In the genomic region with DNA sequence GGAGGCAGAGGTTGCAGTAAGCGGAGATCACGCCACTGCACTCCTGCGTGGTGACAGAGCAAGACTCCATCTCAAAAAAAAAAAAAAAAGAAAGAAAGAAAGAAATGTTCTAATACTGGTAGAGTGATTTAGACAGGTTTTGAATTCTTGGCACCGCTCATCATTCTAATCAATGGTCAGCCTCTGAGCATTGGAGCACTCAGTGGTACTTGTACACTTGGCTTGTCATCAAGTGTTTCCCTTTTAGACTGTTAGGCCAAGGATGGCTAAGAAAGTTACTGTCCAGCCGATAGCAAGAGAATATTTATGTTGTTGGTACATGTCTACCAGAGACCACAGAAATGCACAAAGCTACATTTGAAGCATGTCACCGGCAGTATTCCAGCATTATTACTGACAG, we compare ENCODE assay signal across 34 cellular contexts.
"Had no signal": no experiment of that assay in that cellular context is flagged by ENCODE, and none has a peak within 500 bp of the region (broad histone marks: within the 10 kb centered on the region; RNA-seq: fewer than 3 reads in every experiment).

No MANE protein-coding gene starts in this region.

- H3K4me3 ChIP-seq: adrenal gland, body of pancreas, breast epithelium had no signal

- H3K27me3 ChIP-seq: adrenal gland, body of pancreas, brain microvascular endothelial cell, breast epithelium had no signal

- H3K9me3 ChIP-seq: adrenal gland, body of pancreas, breast epithelium had no signal

- H3K27ac ChIP-seq: adrenal gland, body of pancreas, brain microvascular endothelial cell, breast epithelium, VCaP had no signal

- H3K4me1 ChIP-seq: adrenal gland, body of pancreas, breast epithelium had no signal

- DNase-seq: activated B cell treated with CpG ODN at 0.5 μM for 24 hours; activated CD4-positive, alpha-beta memory T cell treated with anti-CD3 and anti-CD28 coated beads for 36 hours; activated CD4-positive, alpha-beta T cell treated with anti-CD3 and anti-CD28 coated beads for 4 hours; activated CD4-positive, alpha-beta T cell treated with anti-CD3 and anti-CD28 coated beads, Interleukin-2, amount 10 ng/mL, durations not matched to agents 24 days and 14 days; activated CD4-positive, alpha-beta T cell treated with anti-CD3 and anti-CD28 coated beads, Interleukin-2, amount 50 U/mL, for 1 hour; activated CD4-positive, alpha-beta T cell treated with anti-CD3 and anti-CD28 coated beads, Interleukin-2, amount 50 U/mL, for 4 hours; activated CD4-positive, CD25-positive, alpha-beta regulatory T cell treated with anti-CD3 and anti-CD28 coated beads, Interleukin-2, amount 50 U/mL, for 72 hours; activated CD8-positive, alpha-beta memory T cell treated with anti-CD3 and anti-CD28 coated beads, Interleukin-2, amount 50 U/mL, for 4 hours; activated CD8-positive, alpha-beta T cell treated with anti-CD3 and anti-CD28 coated beads for 36 hours; activated effector memory CD4-positive, alpha-beta T cell treated with anti-CD3 and anti-CD28 coated beads, Interleukin-2, amount 50 U/mL, for 16 hours; activated gamma-delta T cell treated with Interleukin-2 at 50 U/mL for 16 hours; activated naive CD4-positive, alpha-beta T cell; activated naive CD4-positive, alpha-beta T cell treated with anti-CD3 and anti-CD28 coated beads for 36 hours; activated naive CD4-positive, alpha-beta T cell treated with anti-CD3 and anti-CD28 coated beads, Interleukin-2, amount 50 U/mL, for 16 hours; activated naive CD8-positive, alpha-beta T cell treated with anti-CD3 and anti-CD28 coated beads for 36 hours; activated T-cell treated with anti-CD3 and anti-CD28 coated beads for 4 hours; activated T-cell treated with anti-CD3 and anti-CD28 coated beads, Interleukin-2, amount 50 U/mL, for 1 hour; activated T-cell treated with anti-CD3 and anti-CD28 coated beads, Interleukin-2, amount 50 U/mL, for 4 hours; activated T-cell treated with anti-CD3 and anti-CD28 coated beads, Interleukin-2, amount 50 U/mL, for 72 hours; adrenal gland; amniotic stem cell; aorta; body of pancreas; brain microvascular endothelial cell; caudate nucleus; cerebellar nuclear complex; SW 1271; T-helper 1 cell; T-helper 2 cell; T-helper 9 cell had no signal

- H3K36me3 ChIP-seq: adrenal gland, brain microvascular endothelial cell, breast epithelium had no signal

- ATAC-seq: activated CD8-positive, alpha-beta T cell treated with anti-CD3 and anti-CD28 coated beads for 36 hours; activated naive CD4-positive, alpha-beta T cell treated with anti-CD3 and anti-CD28 coated beads, Interleukin-2, amount 50 U/mL, for 72 hours; activated T-cell treated with anti-CD3 and anti-CD28 coated beads, Interleukin-2, amount 50 U/mL, for 4 hours; activated T-cell treated with anti-CD3 and anti-CD28 coated beads, Interleukin-2, amount 50 U/mL, for 72 hours; activated T-helper 17 cell treated with anti-CD3 and anti-CD28 coated beads, Interleukin-2, amount 50 U/mL, for 72 hours; body of pancreas had no signal
